25 cellular contexts compared by ENCODE assay signal in genomic region chr15:77525907-77526581, GRCh38.
DNase-seq lines count a peak whose midpoint lies in the region; ATAC-seq, FAIRE-seq and TF ChIP-seq lines count a peak whose summit lies in the region.
"Had no signal": no experiment of that assay in that cellular context is flagged by ENCODE, and none has a peak within 500 bp of the region (broad histone marks: within the 10 kb centered on the region; RNA-seq: fewer than 3 reads in every experiment).

No MANE protein-coding gene starts in this region.

- H3K27me3 ChIP-seq in cardiac muscle cell: no peaks in the 10 kb centered on the region
- H3K27me3 ChIP-seq in heart right ventricle: no peaks in the 10 kb centered on the region
- no peaks in the 10 kb centered on the region for H3K27me3 ChIP-seq in bronchial epithelial cell (ENCODE audit: control insufficient read depth, insufficient read depth, low read length)
- peaks cover 30% of the 10 kb centered on the region for H3K27me3 ChIP-seq in neural progenitor cell
- no peaks in the 10 kb centered on the region for H3K27me3 ChIP-seq in aorta (ENCODE audit: control insufficient read depth in 1 of 2, insufficient read depth in 2 of 2, low read length in 1 of 2)
- no peaks in the 10 kb centered on the region for H3K27me3 ChIP-seq in vagina
- H3K27me3 ChIP-seq: left lung, Peyer's patch, thyroid gland had no signal

- peaks cover 21% of the 10 kb centered on the region for H3F3A ChIP-seq in neural progenitor cell (ENCODE audit: low read depth)

- no peak overlapping the region for H3K9ac ChIP-seq in neural progenitor cell

- no peak for TF ChIP-seq POLR2A in vagina (IDR thresholded peaks at IDR 0.05)

- no peaks in the 10 kb centered on the region for H3K36me3 Mint-ChIP-seq in neural progenitor cell

- no peak overlapping the region for H3K4me3 Mint-ChIP-seq in neural progenitor cell
- H3K4me3 Mint-ChIP-seq: activated naive CD8-positive, alpha-beta T cell treated with anti-CD3 and anti-CD28 coated beads, Interleukin-2, amount 50 U/mL, for 24 hours; activated T-helper 17 cell treated with anti-CD3 and anti-CD28 coated beads, Interleukin-2, amount 50 U/mL, for 72 hours; T-helper 17 cell had no signal

- no peak for TF ChIP-seq CTCF in cardiac muscle cell (IDR thresholded peaks at IDR 0.05; ENCODE audit: low read depth, low read length)
- no peak for TF ChIP-seq CTCF in heart right ventricle (IDR thresholded peaks at IDR 0.05)
- TF ChIP-seq CTCF in bronchial epithelial cell (IDR thresholded peaks at IDR 0.05; ENCODE audit: insufficient read depth, low read length, severe bottlenecking): no peak
- TF ChIP-seq CTCF in neural progenitor cell (IDR thresholded peaks at IDR 0.05): no peak
- no peak for TF ChIP-seq CTCF in vagina (IDR thresholded peaks at IDR 0.05)

- DNase-seq in cardiac muscle cell (ENCODE audit: low read depth in 1 of 2, low spot score in 1 of 2) (no peak), heart right ventricle (no peak), bronchial epithelial cell (ENCODE audit: low read depth) (no peak), neural progenitor cell (ENCODE audit: low spot score) (no peak), aorta (peak; percentile 22 to 57), vagina (ENCODE audit: extremely low spot score in 2 of 2) (no peak)
- DNase-seq in activated CD4-positive, CD25-positive, alpha-beta regulatory T cell treated with anti-CD3 and anti-CD28 coated beads, Interleukin-2, amount 50 U/mL, for 72 hours: no peak
- DNase-seq: activated CD4-positive, alpha-beta T cell treated with anti-CD3 and anti-CD28 coated beads, Interleukin-2, amount 50 U/mL, for 1 hour; activated naive CD8-positive, alpha-beta T cell treated with anti-CD3 and anti-CD28 coated beads, Interleukin-2, amount 50 U/mL, for 24 hours; EL; GOT3; NCI-H1105 treated with DMSO at 0.1 percent for 48 hours; NCI-H2081; NCI-H345; Peyer's patch; stimulated activated CD4-positive, alpha-beta T cell treated with anti-CD3 and anti-CD28 coated beads, Interleukin-2, amount 100 ng/mL, for 48 hours; stimulated activated naive CD4-positive, alpha-beta T cell; T-helper 17 cell; thyroid gland had no signal

- H3K27ac ChIP-seq in cardiac muscle cell (peak overlapping the region; percentile 89), heart right ventricle (peak overlapping the region in 3 of 10 donors; percentile 37 to 72 (median 68)), neural progenitor cell (no peak overlapping the region), aorta (ENCODE audit: low read depth in 1 of 2, low read length in 2 of 2) (no peak overlapping the region), vagina (no peak overlapping the region)
- H3K27ac ChIP-seq: HL-60, left lung, prostate gland, thyroid gland had no signal

- H3K4me1 Mint-ChIP-seq in neural progenitor cell: peaks cover 49% of the 10 kb centered on the region
- H3K4me1 Mint-ChIP-seq: activated naive CD8-positive, alpha-beta T cell treated with anti-CD3 and anti-CD28 coated beads, Interleukin-2, amount 50 U/mL, for 24 hours; activated T-helper 17 cell treated with anti-CD3 and anti-CD28 coated beads, Interleukin-2, amount 50 U/mL, for 72 hours; T-helper 17 cell had no signal

- FAIRE-seq in bronchial epithelial cell (lab: Jason Lieb, UNC): peak; percentile 85

- H3K9me3 ChIP-seq in cardiac muscle cell (ENCODE audit: low read depth) (no peaks in the 10 kb centered on the region), heart right ventricle (no peaks in the 10 kb centered on the region), neural progenitor cell (ENCODE audit: low read depth) (no peaks in the 10 kb centered on the region), aorta (ENCODE audit: control insufficient read depth, low read length) (no peaks in the 10 kb centered on the region), vagina (no peaks in the 10 kb centered on the region)
- H3K9me3 ChIP-seq: left lung, Peyer's patch, prostate gland, thyroid gland had no signal

- no peaks in the 10 kb centered on the region for H3K79me2 ChIP-seq in neural progenitor cell (ENCODE audit: low read depth)

- H3K4me1 ChIP-seq in cardiac muscle cell (ENCODE audit: low read depth) (peaks cover 24% of the 10 kb centered on the region), heart right ventricle (peaks cover 11 to 34% (median 24%) of the 10 kb centered on the region in 9 donors), neural progenitor cell (peaks cover 34% of the 10 kb centered on the region), aorta (ENCODE audit: control insufficient read depth in 1 of 2, insufficient read depth in 2 of 2, low read length in 2 of 2) (no peaks in the 10 kb centered on the region), vagina (peaks cover 26% of the 10 kb centered on the region)
- H3K4me1 ChIP-seq: prostate gland had no signal

- no peak overlapping the region for H2AFZ ChIP-seq in neural progenitor cell (replicated peaks)

- H3K4me3 ChIP-seq in cardiac muscle cell (no peak overlapping the region), heart right ventricle (no peak overlapping the region), bronchial epithelial cell (ENCODE audit: low read depth, low read length) (no peak overlapping the region), neural progenitor cell (no peak overlapping the region), aorta (ENCODE audit: low read length in 2 of 2) (no peak overlapping the region), vagina (no peak overlapping the region)
- H3K4me3 ChIP-seq: left lung, Peyer's patch, prostate gland, skin epidermis, thyroid gland had no signal

- H3K27ac Mint-ChIP-seq in neural progenitor cell: peak overlapping the region; percentile 97
- H3K27ac Mint-ChIP-seq: activated naive CD8-positive, alpha-beta T cell treated with anti-CD3 and anti-CD28 coated beads, Interleukin-2, amount 50 U/mL, for 24 hours; activated T-helper 17 cell treated with anti-CD3 and anti-CD28 coated beads, Interleukin-2, amount 50 U/mL, for 72 hours; T-helper 17 cell had no signal

- H3K9me3 Mint-ChIP-seq in neural progenitor cell: peaks cover 2% of the 10 kb centered on the region
- H3K9me3 Mint-ChIP-seq: activated naive CD8-positive, alpha-beta T cell treated with anti-CD3 and anti-CD28 coated beads, Interleukin-2, amount 50 U/mL, for 24 hours; activated T-helper 17 cell treated with anti-CD3 and anti-CD28 coated beads, Interleukin-2, amount 50 U/mL, for 72 hours had no signal

- no peak overlapping the region for H3K4me2 ChIP-seq in neural progenitor cell

- no peaks in the 10 kb centered on the region for H3K36me3 ChIP-seq in cardiac muscle cell
- H3K36me3 ChIP-seq in heart right ventricle: no peaks in the 10 kb centered on the region
- H3K36me3 ChIP-seq in bronchial epithelial cell (ENCODE audit: control insufficient read depth, insufficient read depth, low read length): no peaks in the 10 kb centered on the region
- no peaks in the 10 kb centered on the region for H3K36me3 ChIP-seq in neural progenitor cell
- no peaks in the 10 kb centered on the region for H3K36me3 ChIP-seq in aorta (ENCODE audit: control insufficient read depth in 1 of 2, insufficient read depth in 2 of 2, low read length in 1 of 2)
- H3K36me3 ChIP-seq in vagina: no peaks in the 10 kb centered on the region
- H3K36me3 ChIP-seq: left lung, Peyer's patch, prostate gland, thyroid gland had no signal

- intact Hi-C loops in heart right ventricle (cut with DNase I): no loop called here
- intact Hi-C loops in aorta (cut with DNase I): no loop called here
- intact Hi-C loops in vagina (cut with DNase I): no loop called here

- no peaks in the 10 kb centered on the region for H4K20me1 ChIP-seq in neural progenitor cell (ENCODE audit: low read depth)

- H3K27me3 Mint-ChIP-seq in neural progenitor cell (ENCODE audit: insufficient read depth, low read depth): peaks cover 39% of the 10 kb centered on the region
- H3K27me3 Mint-ChIP-seq: activated naive CD8-positive, alpha-beta T cell treated with anti-CD3 and anti-CD28 coated beads, Interleukin-2, amount 50 U/mL, for 24 hours; activated T-helper 17 cell treated with anti-CD3 and anti-CD28 coated beads, Interleukin-2, amount 50 U/mL, for 72 hours had no signal

- WGBS in heart right ventricle, 2 donors: 87 to 95% methylated on average over 11 of the region's 11 CpGs
- WGBS in aorta, 2 donors: 94 to 96% methylated on average over 11 of the region's 11 CpGs

- ATAC-seq in heart right ventricle (no peak), aorta (ENCODE audit: low FRiP score) (no peak), GM19452 (IDR thresholded peaks at IDR 0.05; ENCODE audit: unreplicated experiment) (no peak)
- ATAC-seq: activated naive CD8-positive, alpha-beta T cell treated with anti-CD3 and anti-CD28 coated beads, Interleukin-2, amount 50 U/mL, for 24 hours; activated T-helper 17 cell treated with anti-CD3 and anti-CD28 coated beads, Interleukin-2, amount 50 U/mL, for 72 hours; T-helper 17 cell had no signal

Comparison
In these comparisons a context has a peak if more than half of its experiments do, and no peak if none do; other contexts are left out.
1. DNase-seq: peak in aorta (2 of 2); none in cardiac muscle cell (0 of 2), heart right ventricle (0 of 2), bronchial epithelial cell (single experiment), neural progenitor cell (single experiment), vagina (0 of 2) and activated CD4-positive, CD25-positive, alpha-beta regulatory T cell treated with anti-CD3 and anti-CD28 coated beads, Interleukin-2, amount 50 U/mL, for 72 hours (single experiment).